In the genomic region with DNA sequence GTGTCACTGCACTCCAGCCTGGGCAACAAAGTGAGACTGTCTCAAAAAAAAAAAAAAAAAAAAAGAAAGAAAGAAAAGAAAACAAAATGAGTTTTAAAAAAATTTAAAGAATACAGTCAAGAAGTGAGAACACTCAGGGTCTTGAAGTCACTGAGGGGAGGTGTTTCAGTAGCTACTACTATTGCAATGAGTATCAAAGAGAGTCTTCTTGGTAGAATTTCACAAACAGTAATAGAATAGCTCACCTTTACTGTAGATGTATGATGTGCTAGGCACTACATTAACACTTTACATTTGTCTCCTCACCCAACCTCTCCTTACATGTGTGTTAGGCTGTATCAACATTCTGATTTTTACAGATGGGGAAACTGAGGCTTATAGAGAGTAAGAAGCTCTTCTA, we compare ENCODE assay signal across 16 cellular contexts. TPM values are rescaled to one million over a fixed set of nuclear protein-coding genes. Genes with fewer than 3 reads are reported as not detected.
"Had no signal": no experiment of that assay in that cellular context is flagged by ENCODE, and none has a peak within 500 bp of the region (broad histone marks: within the 10 kb centered on the region; RNA-seq: fewer than 3 reads in every experiment).

No MANE protein-coding gene starts in this region.

- DNase-seq: activated CD4-positive, CD25-positive, alpha-beta regulatory T cell treated with anti-CD3 and anti-CD28 coated beads, Interleukin-2, amount 50 U/mL, for 72 hours; activated CD8-positive, alpha-beta memory T cell treated with anti-CD3 and anti-CD28 coated beads, Interleukin-2, amount 50 U/mL, for 4 hours; activated CD8-positive, alpha-beta T cell treated with anti-CD3 and anti-CD28 coated beads for 36 hours; activated naive CD4-positive, alpha-beta T cell treated with anti-CD3 and anti-CD28 coated beads for 36 hours; cerebellar nuclear complex; erythroblast; glutamatergic neuron; lower lobe of right lung; naive thymus-derived CD4-positive, alpha-beta T cell; right cardiac atrium; stimulated activated naive B cell treated with anti-CD40 and anti-IgM and Interleukin-4, amounts not matched to agents 10 μg/mL and 1 μg/mL and 100 μg/mL, for 72 hours had no signal

- H3K27ac Mint-ChIP-seq: activated CD8-positive, alpha-beta T cell treated with anti-CD3 and anti-CD28 coated beads for 36 hours; activated T-helper 1 cell treated with anti-CD3 and anti-CD28 coated beads, Interleukin-12 subunit alpha, Interleukin-12 subunit beta, Interleukin-2, Interleukin-4 antibody, amounts not matched to agents 30 ng/mL and 10 ng/mL and 1 ng/mL, durations not matched to agents 14 hours and 24 hours and 36 hours; naive thymus-derived CD4-positive, alpha-beta T cell; stimulated activated naive B cell treated with anti-CD40 and anti-IgM and Interleukin-4, amounts not matched to agents 10 μg/mL and 1 μg/mL and 100 μg/mL, for 72 hours had no signal

- H3K27ac ChIP-seq: lower lobe of right lung, suprapubic skin had no signal

- H3K9me3 ChIP-seq: lower lobe of right lung, suprapubic skin had no signal

- H3K27me3 Mint-ChIP-seq: stimulated activated naive B cell treated with anti-CD40 and anti-IgM and Interleukin-4, amounts not matched to agents 10 μg/mL and 1 μg/mL and 100 μg/mL, for 72 hours had no signal

- H3K36me3 Mint-ChIP-seq: brain; naive thymus-derived CD4-positive, alpha-beta T cell had no signal

- H3K4me3 Mint-ChIP-seq: activated CD8-positive, alpha-beta T cell treated with anti-CD3 and anti-CD28 coated beads for 36 hours; activated naive CD4-positive, alpha-beta T cell treated with anti-CD3 and anti-CD28 coated beads for 36 hours; activated T-helper 1 cell treated with anti-CD3 and anti-CD28 coated beads, Interleukin-12 subunit alpha, Interleukin-12 subunit beta, Interleukin-2, Interleukin-4 antibody, amounts not matched to agents 30 ng/mL and 10 ng/mL and 1 ng/mL, durations not matched to agents 14 hours and 24 hours and 36 hours; brain; naive thymus-derived CD4-positive, alpha-beta T cell; stimulated activated naive B cell treated with anti-CD40 and anti-IgM and Interleukin-4, amounts not matched to agents 10 μg/mL and 1 μg/mL and 100 μg/mL, for 72 hours had no signal

- H3K36me3 ChIP-seq: lower lobe of right lung, suprapubic skin had no signal

- H3K27me3 ChIP-seq: suprapubic skin had no signal

- H3K9me3 Mint-ChIP-seq: activated CD8-positive, alpha-beta T cell treated with anti-CD3 and anti-CD28 coated beads for 36 hours; activated naive CD4-positive, alpha-beta T cell treated with anti-CD3 and anti-CD28 coated beads for 36 hours; activated T-helper 1 cell treated with anti-CD3 and anti-CD28 coated beads, Interleukin-12 subunit alpha, Interleukin-12 subunit beta, Interleukin-2, Interleukin-4 antibody, amounts not matched to agents 30 ng/mL and 10 ng/mL and 1 ng/mL, durations not matched to agents 14 hours and 24 hours and 36 hours; brain; naive thymus-derived CD4-positive, alpha-beta T cell had no signal

- H3K4me3 ChIP-seq: lower lobe of right lung, smooth muscle cell, suprapubic skin had no signal

RNA-seq across cellular contexts. Expression of gene EOMES, which starts 43.9 kb away (rescaled TPM):
- total RNA-seq: dermis blood vessel endothelial cell, smooth muscle cell, suprapubic skin had no signal
